8 cellular contexts compared by ENCODE assay signal in genomic region chr13:45417790-45418534, GRCh38. TPM values are rescaled to one million over a fixed set of nuclear protein-coding genes. Genes with fewer than 3 reads are reported as not detected.
DNase-seq lines count a peak whose midpoint lies in the region; ATAC-seq and TF ChIP-seq lines count a peak whose summit lies in the region.

TSS of gene SLC25A30 (minus strand) at chr13:45418373. CDS start at chr13:45411425, 6,948 bp downstream.

- H3K9me3 ChIP-seq in Peyer's patch (no peaks in the 10 kb centered on the region), esophagus muscularis mucosa (no peaks in the 10 kb centered on the region), muscle layer of duodenum (ENCODE audit: control insufficient read depth in 1 of 2, low read length in 2 of 2) (no peaks in the 10 kb centered on the region)

- DNase-seq in DMS114 treated with DMSO at 0.1 percent for 48 hours (lab: John Stamatoyannopoulos, UW; ENCODE audit: unreplicated experiment) (peak; percentile 70), Peyer's patch (peak; percentile 96 to 98 (median 97)), esophagus muscularis mucosa (ENCODE audit: extremely low spot score) (peak; percentile 98)
- peak; percentile 92 to 94 for DNase-seq in activated T-cell treated with anti-CD3 and anti-CD28 coated beads, Interleukin-2, amount 50 U/mL, for 48 hours
- peak; percentile 85 to 92 for DNase-seq in stimulated activated CD8-positive, alpha-beta memory T cell treated with anti-CD3 and anti-CD28 coated beads, Interleukin-7, amount 100 ng/mL, for 4 hours (ENCODE audit: low read depth in 2 of 2)

- H3K27ac ChIP-seq in Peyer's patch (peak within 1 kb of the TSS; percentile 83 to 95 (median 92)), esophagus muscularis mucosa (replicated peaks in 1 of 4) (peak within 1 kb of the TSS; percentile 89 to 93 (median 90)), muscle layer of duodenum (ENCODE audit: low read length) (peak within 1 kb of the TSS; percentile 79)

- TF ChIP-seq EP300 in esophagus muscularis mucosa (IDR thresholded peaks at IDR 0.05) = no peak

- peak within 1 kb of the TSS; percentile 94 to 98 (median 96) for H3K27ac Mint-ChIP-seq in IgD-negative memory B cell

- H3K36me3 ChIP-seq in Peyer's patch (no peaks in the 10 kb centered on the region), esophagus muscularis mucosa (no peaks in the 10 kb centered on the region), muscle layer of duodenum (ENCODE audit: control insufficient read depth in 1 of 2, insufficient read depth in 2 of 2, low read length in 2 of 2) (no peaks in the 10 kb centered on the region)

- WGBS in esophagus muscularis mucosa = 0% methylated on average over 6 of the region's 64 CpGs

- intact Hi-C loops in esophagus muscularis mucosa (cut with DNase I) = loop anchor here (2.0 kb wide), 1 partner anchor 47 kb away; the partner anchor contains the start of gene COG3

- no peaks in the 10 kb centered on the region for H3K27me3 Mint-ChIP-seq in IgD-negative memory B cell

- peak; percentile 89 for ATAC-seq in GM21528 (IDR thresholded peaks at IDR 0.05; ENCODE audit: low FRiP score, unreplicated experiment)

- H3K27me3 ChIP-seq in Peyer's patch (no peaks in the 10 kb centered on the region), esophagus muscularis mucosa (no peaks in the 10 kb centered on the region), muscle layer of duodenum (ENCODE audit: low read depth, low read length) (no peaks in the 10 kb centered on the region)

- TF ChIP-seq POLR2A in Peyer's patch (IDR thresholded peaks at IDR 0.05) (peak; percentile 61 to 75), esophagus muscularis mucosa (IDR thresholded peaks at IDR 0.05; ENCODE audit: low read depth) (no peak)

- peaks cover 12 to 25% (median 13%) of the 10 kb centered on the region in 3 donors for H3K4me1 Mint-ChIP-seq in IgD-negative memory B cell

- H3K36me3 Mint-ChIP-seq in IgD-negative memory B cell = peaks cover 2% of the 10 kb centered on the region

- peak within 1 kb of the TSS; percentile 55 to 92 (median 76) for H3K4me3 ChIP-seq in Peyer's patch
- peak within 1 kb of the TSS; percentile 60 to 79 (median 71) for H3K4me3 ChIP-seq in esophagus muscularis mucosa
- H3K4me3 ChIP-seq in muscle layer of duodenum (ENCODE audit: low read depth in 1 of 2, low read length in 2 of 2) = peak within 1 kb of the TSS; percentile 82 to 85

- peaks cover 0 to 20% (median 3%) of the 10 kb centered on the region in 4 donors for H3K4me1 ChIP-seq in Peyer's patch
- H3K4me1 ChIP-seq in esophagus muscularis mucosa = peaks cover 15 to 43% (median 30%) of the 10 kb centered on the region in 4 donors
- H3K4me1 ChIP-seq in muscle layer of duodenum (ENCODE audit: control insufficient read depth in 1 of 2, insufficient read depth in 2 of 2, low read length in 2 of 2) = peaks cover 5 to 14% of the 10 kb centered on the region in 2 donors

- H3K9me3 Mint-ChIP-seq in IgD-negative memory B cell = no peaks in the 10 kb centered on the region

- TF ChIP-seq CTCF in Peyer's patch (IDR thresholded peaks at IDR 0.05) = no peak
- no peak for TF ChIP-seq CTCF in esophagus muscularis mucosa (IDR thresholded peaks at IDR 0.05)

- H3K4me3 Mint-ChIP-seq in IgD-negative memory B cell = peak within 1 kb of the TSS; percentile 92 to 99 (median 97)

RNA-seq across cellular contexts. Expression of gene SLC25A30, which starts in this region (rescaled TPM):
- polyA plus RNA-seq in IgD-negative memory B cell = 1.9 TPM
- 10 to 100 TPM in 1 of 4 donors, 1 to 10 TPM in 3; 5.5 to 16.5 (median 8.8) TPM for total RNA-seq in Peyer's patch
- total RNA-seq in esophagus muscularis mucosa = 10 to 100 TPM in 3 of 4 donors, 1 to 10 TPM in 1; 8.8 to 13.4 (median 10.3) TPM

Comparison
In these comparisons a context has a peak if more than half of its experiments do, and no peak if none do; other contexts are left out.
1. Peak in every context shown above with its lines: DNase-seq, ATAC-seq, H3K4me3 ChIP-seq and H3K27ac ChIP-seq.